Comparison of ENCODE assay signal across 1 cellular context in genomic region chr1:182601416-182601786, GRCh38.
TF ChIP-seq lines count a peak whose summit lies in the region.

No MANE protein-coding gene starts in this region.

TF ChIP-seq in GM12878, 131 proteins besides CTCF, POLR2A, EP300 and RAD21 (continues in another document):
- TF ChIP-seq MLLT1 (IDR thresholded peaks at IDR 0.05) (peak; percentile 48; the same call in 1 of the 2 replicates), RUNX3 (IDR thresholded peaks at IDR 0.05; ENCODE audit: low read length) (peak; percentile 86), LARP7 (IDR thresholded peaks at IDR 0.05) (no peak), ATF3 (IDR thresholded peaks at IDR 0.05; ENCODE audit: borderline replicate concordance, extremely low read depth, low read depth, low read length) (no peak), TCF3 (IDR thresholded peaks at IDR 0.05; ENCODE audit: borderline replicate concordance, insufficient read depth, low read depth, low read length) (no peak), ZNF384 (IDR thresholded peaks at IDR 0.05; ENCODE audit: borderline replicate concordance, low read depth, low read length) (peak; percentile 84; the same call in 1 of the 2 replicates), YBX1 (IDR thresholded peaks at IDR 0.05) (no peak), CHD4 (IDR thresholded peaks at IDR 0.05) (no peak), CREM (IDR thresholded peaks at IDR 0.05; ENCODE audit: low read depth) (no peak), CBFB (IDR thresholded peaks at IDR 0.05; ENCODE audit: low read depth) (peak; percentile 22; the same call in 1 of the 2 replicates), KAT2A (conservative IDR thresholded peaks at IDR 0.05; ENCODE audit: control insufficient read depth, low read depth, low read length) (no peak), IKZF2 (IDR thresholded peaks at IDR 0.05) (0 out of 4 replicates have a peak, but pooled peaks of 1 of the 2 experiments have one; percentile 8), ASH2L (IDR thresholded peaks at IDR 0.05; ENCODE audit: borderline replicate concordance, low read depth) (no peak), RBBP5 (conservative IDR thresholded peaks at IDR 0.05) (no peak), SMARCA5 (IDR thresholded peaks at IDR 0.05) (peak; percentile 71; the same call in 1 of the 2 replicates), HDAC2 (IDR thresholded peaks at IDR 0.05) (no peak), ZBED1 (IDR thresholded peaks at IDR 0.05; ENCODE audit: borderline replicate concordance) (peak; percentile 31; the same call in 1 of the 2 replicates), SKIL (IDR thresholded peaks at IDR 0.05; ENCODE audit: low read depth, poor library complexity, severe bottlenecking) (peak; percentile 60), EGR1 (IDR thresholded peaks at IDR 0.05; ENCODE audit: borderline replicate concordance in 1 of 2, low read depth in 2 of 2, low read length in 2 of 2) (no peak), ESRRA (IDR thresholded peaks at IDR 0.05; ENCODE audit: low read length) (no peak), MXI1 (IDR thresholded peaks at IDR 0.05; ENCODE audit: low read depth, low read length) (peak; percentile 80), SREBF1 (IDR thresholded peaks at IDR 0.05; ENCODE audit: low read length) (no peak), SMC3 (IDR thresholded peaks at IDR 0.05; ENCODE audit: borderline replicate concordance, low read length) (peak; percentile 99), KDM1A (IDR thresholded peaks at IDR 0.05; ENCODE audit: borderline replicate concordance) (no peak), SUPT20H (IDR thresholded peaks at IDR 0.05; ENCODE audit: borderline replicate concordance, control insufficient read depth, low read depth, low read length) (no peak), E2F8 (IDR thresholded peaks at IDR 0.05; ENCODE audit: low read depth, partially characterized antibody) (no peak), EED (IDR thresholded peaks at IDR 0.05; ENCODE audit: low read depth) (no peak), REST (IDR thresholded peaks at IDR 0.05; ENCODE audit: low read depth, low read length) (no peak), TCF12 (IDR thresholded peaks at IDR 0.05; ENCODE audit: low read depth, low read length) (peak; percentile 53; the same call in 1 of the 2 replicates), BACH1 (IDR thresholded peaks at IDR 0.05; ENCODE audit: borderline replicate concordance) (no peak), ZBTB40 (IDR thresholded peaks at IDR 0.05; ENCODE audit: borderline replicate concordance) (no peak), BCL11A (IDR thresholded peaks at IDR 0.05; ENCODE audit: low read depth, low read length) (no peak), JUNB (IDR thresholded peaks at IDR 0.05) (no peak), BRCA1 (IDR thresholded peaks at IDR 0.05; ENCODE audit: low read depth, low read length) (no peak), ZNF687 (IDR thresholded peaks at IDR 0.05) (peak; percentile 72), HCFC1 (IDR thresholded peaks at IDR 0.05; ENCODE audit: low read length) (0 out of 2 replicates have a peak, but pooled peaks have one; percentile 28), ZNF207 (IDR thresholded peaks at IDR 0.05; ENCODE audit: borderline replicate concordance) (no peak), KLF5 (IDR thresholded peaks at IDR 0.05; ENCODE audit: partially characterized antibody) (no peak), ATF7 (IDR thresholded peaks at IDR 0.05; ENCODE audit: low read depth) (no peak), MAX (IDR thresholded peaks at IDR 0.05; ENCODE audit: low read depth, low read length) (peak; percentile 78), HSF1 (IDR thresholded peaks at IDR 0.05; ENCODE audit: low read depth, low read length) (peak; percentile 50; the same call in 1 of the 2 replicates), YY1 (IDR thresholded peaks at IDR 0.05; ENCODE audit: low read depth, low read length) (peak; percentile 72), DPF2 (IDR thresholded peaks at IDR 0.05) (0 out of 2 replicates have a peak, but pooled peaks have one; percentile 44)
